ENCODE assay signal across 33 cellular contexts in the genomic region with DNA sequence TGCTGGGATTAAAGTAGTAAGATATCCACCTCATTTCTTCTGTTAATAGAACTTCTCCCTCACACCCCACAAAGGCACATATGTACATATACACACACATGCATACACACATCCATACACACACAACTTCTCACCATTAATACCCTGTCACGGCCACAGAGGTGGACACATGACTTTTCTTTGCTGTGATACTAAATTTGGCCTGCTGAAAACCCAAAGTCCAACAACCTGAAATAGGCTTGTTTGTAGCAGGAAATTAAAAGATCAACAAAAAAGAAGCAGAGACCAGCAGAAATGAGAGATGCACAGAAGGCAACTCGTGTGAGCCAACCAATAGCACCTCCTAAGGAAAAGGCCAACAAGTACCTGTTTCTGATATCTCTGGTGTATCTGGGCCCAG.
"Had no signal": no experiment of that assay in that cellular context is flagged by ENCODE, and none has a peak within 500 bp of the region (broad histone marks: within the 10 kb centered on the region; RNA-seq: fewer than 3 reads in every experiment).

No MANE protein-coding gene starts in this region.

- H3K4me3 ChIP-seq: adrenal gland, body of pancreas, colonic mucosa, gastrocnemius medialis had no signal

- H3K4me1 Mint-ChIP-seq: activated CD8-positive, alpha-beta memory T cell treated with anti-CD3 and anti-CD28 coated beads, Interleukin-2, amount 10 ng/mL, durations not matched to agents 7 days and 5 days; T-helper 17 cell had no signal

- DNase-seq: activated B cell treated with CpG ODN at 0.5 μM for 24 hours; activated CD4-positive, alpha-beta T cell treated with anti-CD3 and anti-CD28 coated beads for 48 hours; activated CD4-positive, alpha-beta T cell treated with anti-CD3 and anti-CD28 coated beads, Interleukin-2, amount 50 U/mL, for 1 hour; activated CD4-positive, alpha-beta T cell treated with anti-CD3 and anti-CD28 coated beads, Interleukin-2, amount 50 U/mL, for 48 hours; activated CD8-positive, alpha-beta memory T cell treated with anti-CD3 and anti-CD28 coated beads, Interleukin-2, amount 10 ng/mL, durations not matched to agents 7 days and 5 days; activated CD8-positive, alpha-beta memory T cell treated with anti-CD3 and anti-CD28 coated beads, Interleukin-2, amount 50 U/mL, for 4 hours; activated CD8-positive, alpha-beta T cell treated with anti-CD3 and anti-CD28 coated beads for 36 hours; activated effector memory CD4-positive, alpha-beta T cell treated with anti-CD3 and anti-CD28 coated beads, Interleukin-2, amount 50 U/mL, for 16 hours; activated naive CD4-positive, alpha-beta T cell treated with anti-CD3 and anti-CD28 coated beads for 36 hours; activated naive CD8-positive, alpha-beta T cell treated with anti-CD3 and anti-CD28 coated beads for 36 hours; activated naive CD8-positive, alpha-beta T cell treated with anti-CD3 and anti-CD28 coated beads, Interleukin-2, amount 50 U/mL, for 24 hours; activated T-cell treated with anti-CD3 and anti-CD28 coated beads, Interleukin-2, amount 50 U/mL, for 1 hour; activated T-cell treated with anti-CD3 and anti-CD28 coated beads, Interleukin-2, amount 50 U/mL, for 48 hours; aorta; body of pancreas; caudate nucleus; colonic mucosa; effector CD8-positive, alpha-beta T cell; gastrocnemius medialis; glutamatergic neuron; T-helper 1 cell; T-helper 17 cell; T1000; WERI-Rb-1 had no signal

- H3K27me3 ChIP-seq: adrenal gland, body of pancreas, colonic mucosa, gastrocnemius medialis had no signal

- H3K9me3 ChIP-seq: adrenal gland, body of pancreas, colonic mucosa, gastrocnemius medialis had no signal

- H3K4me3 Mint-ChIP-seq: activated B cell treated with CpG ODN at 0.5 μM for 24 hours; activated CD8-positive, alpha-beta memory T cell treated with anti-CD3 and anti-CD28 coated beads, Interleukin-2, amount 10 ng/mL, durations not matched to agents 7 days and 5 days; activated CD8-positive, alpha-beta T cell treated with anti-CD3 and anti-CD28 coated beads for 36 hours; activated naive CD4-positive, alpha-beta T cell treated with anti-CD3 and anti-CD28 coated beads for 36 hours; activated naive CD4-positive, alpha-beta T cell treated with anti-CD3 and anti-CD28 coated beads, Interleukin-2, amount 50 U/mL, for 24 hours; activated naive CD8-positive, alpha-beta T cell treated with anti-CD3 and anti-CD28 coated beads for 36 hours; activated naive CD8-positive, alpha-beta T cell treated with anti-CD3 and anti-CD28 coated beads, Interleukin-2, amount 50 U/mL, for 24 hours; activated T-helper 1 cell treated with anti-CD3 and anti-CD28 coated beads, Interleukin-12 subunit alpha, Interleukin-12 subunit beta, Interleukin-2, Interleukin-4 antibody, amounts not matched to agents 30 ng/mL and 10 ng/mL and 1 ng/mL, durations not matched to agents 14 hours and 24 hours and 36 hours; T-helper 17 cell; T-helper 2 cell treated with Interferon-gamma antibody and Interleukin-4, amounts not matched to agents 5 μg/mL and 100 μg/mL, for 36 hours had no signal

- H3K27ac ChIP-seq: adrenal gland, body of pancreas, colonic mucosa, epithelial cell of prostate, gastrocnemius medialis, WERI-Rb-1 had no signal

- ATAC-seq: activated CD4-positive, CD25-positive, alpha-beta regulatory T cell treated with anti-CD3 and anti-CD28 coated beads, Interleukin-2, amount 50 U/mL, for 24 hours; activated CD8-positive, alpha-beta memory T cell treated with anti-CD3 and anti-CD28 coated beads, Interleukin-2, amount 10 ng/mL, durations not matched to agents 7 days and 5 days; activated CD8-positive, alpha-beta T cell treated with anti-CD3 and anti-CD28 coated beads for 36 hours; activated naive CD8-positive, alpha-beta T cell treated with anti-CD3 and anti-CD28 coated beads, Interleukin-2, amount 50 U/mL, for 24 hours; body of pancreas; gastrocnemius medialis; T-helper 17 cell had no signal

- H3K27me3 Mint-ChIP-seq: activated B cell treated with CpG ODN at 0.5 μM for 24 hours; activated CD8-positive, alpha-beta memory T cell treated with anti-CD3 and anti-CD28 coated beads, Interleukin-2, amount 10 ng/mL, durations not matched to agents 7 days and 5 days; activated naive CD8-positive, alpha-beta T cell treated with anti-CD3 and anti-CD28 coated beads for 36 hours; activated naive CD8-positive, alpha-beta T cell treated with anti-CD3 and anti-CD28 coated beads, Interleukin-2, amount 50 U/mL, for 24 hours had no signal

- H3K9me3 Mint-ChIP-seq: activated naive CD4-positive, alpha-beta T cell treated with anti-CD3 and anti-CD28 coated beads, Interleukin-2, amount 50 U/mL, for 24 hours had no signal

- H3K36me3 ChIP-seq: adrenal gland, colonic mucosa, gastrocnemius medialis, WERI-Rb-1 had no signal

- H3K4me1 ChIP-seq: body of pancreas, colonic mucosa had no signal

- FAIRE-seq: endometrium, endothelial cell of umbilical vein had no signal

- H3K27ac Mint-ChIP-seq: activated B cell treated with CpG ODN at 0.5 μM for 24 hours; activated CD8-positive, alpha-beta memory T cell treated with anti-CD3 and anti-CD28 coated beads, Interleukin-2, amount 10 ng/mL, durations not matched to agents 7 days and 5 days; activated CD8-positive, alpha-beta T cell treated with anti-CD3 and anti-CD28 coated beads for 36 hours; activated naive CD4-positive, alpha-beta T cell treated with anti-CD3 and anti-CD28 coated beads for 36 hours; activated naive CD4-positive, alpha-beta T cell treated with anti-CD3 and anti-CD28 coated beads, Interleukin-2, amount 50 U/mL, for 24 hours; activated naive CD8-positive, alpha-beta T cell treated with anti-CD3 and anti-CD28 coated beads for 36 hours; activated naive CD8-positive, alpha-beta T cell treated with anti-CD3 and anti-CD28 coated beads, Interleukin-2, amount 50 U/mL, for 24 hours; activated T-helper 1 cell treated with anti-CD3 and anti-CD28 coated beads, Interleukin-12 subunit alpha, Interleukin-12 subunit beta, Interleukin-2, Interleukin-4 antibody, amounts not matched to agents 30 ng/mL and 10 ng/mL and 1 ng/mL, durations not matched to agents 14 hours and 24 hours and 36 hours; activated T-helper 2 cell treated with anti-CD3 and anti-CD28 coated beads, Interferon-gamma antibody, Interleukin-2, Interleukin-4, amounts not matched to agents 10 μg/mL and 5 μg/mL and 100 μg/mL, durations not matched to agents 14 hours and 24 hours and 36 hours; T-helper 17 cell; T-helper 2 cell treated with Interferon-gamma antibody and Interleukin-4, amounts not matched to agents 5 μg/mL and 100 μg/mL, for 36 hours had no signal
